8 cellular contexts compared by ENCODE assay signal in the genomic region with DNA sequence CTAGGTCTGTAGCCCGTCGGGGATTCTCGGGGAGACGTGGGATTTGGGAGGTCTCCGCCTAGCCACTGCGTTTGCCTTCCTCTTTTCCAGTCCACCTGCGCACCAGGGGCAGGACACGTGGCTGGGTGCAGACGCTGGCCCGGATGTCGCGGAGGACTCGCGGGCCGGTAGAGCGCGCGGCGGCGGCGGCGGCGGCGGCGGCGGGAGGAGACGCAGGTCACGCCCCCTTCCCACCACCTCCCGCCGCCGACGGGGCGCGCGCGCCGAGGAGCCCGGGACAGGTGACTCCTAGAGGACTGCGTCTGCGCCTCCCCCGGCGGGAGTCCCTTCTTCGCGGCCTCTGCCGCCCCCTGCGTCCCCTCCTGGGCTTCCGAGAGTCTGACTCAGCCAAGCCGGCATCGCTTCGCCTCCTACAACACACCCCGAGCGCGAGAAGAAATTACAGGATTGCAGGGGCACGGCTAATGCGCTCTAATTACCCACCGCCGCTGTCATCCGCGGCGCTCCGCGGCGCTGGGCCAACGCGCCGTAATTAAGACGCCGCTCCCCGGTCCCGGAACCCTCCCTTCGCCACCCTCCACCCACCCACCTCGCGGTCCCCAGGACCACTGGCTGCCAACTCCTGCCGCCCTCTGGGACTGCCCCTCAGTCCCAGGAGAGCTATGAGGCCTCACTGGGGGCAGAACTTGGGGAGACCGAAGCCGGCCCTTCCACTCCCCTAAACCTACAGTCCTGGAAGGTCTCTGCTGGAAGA.
DNase-seq lines count a peak whose midpoint lies in the region; ATAC-seq and TF ChIP-seq lines count a peak whose summit lies in the region.

No MANE protein-coding gene starts in this region.

- H3K9me3 ChIP-seq in DOHH2 (ENCODE audit: control insufficient read depth, insufficient read depth, low read length): no peaks in the 10 kb centered on the region

- no peaks in the 10 kb centered on the region for H4K20me1 ChIP-seq in DOHH2 (ENCODE audit: control insufficient read depth, insufficient read depth, low read depth, low read length)

- peaks cover 37% of the 10 kb centered on the region for H3K27me3 Mint-ChIP-seq in WTC11 (ENCODE audit: low read depth)

- H3K36me3 ChIP-seq in DOHH2 (ENCODE audit: control insufficient read depth, low read length): no peaks in the 10 kb centered on the region

- DNase-seq in HK-2 (ENCODE audit: unreplicated experiment) (peak; percentile 95), WTC11 (ENCODE audit: low spot score) (peak; percentile 78), left lobe of liver (ENCODE audit: low spot score) (no peak)
- DNase-seq in central memory CD4-positive, alpha-beta T cell: peak; percentile 44
- peak; percentile 49 to 55 for DNase-seq in stimulated activated CD4-positive, alpha-beta T cell treated with anti-CD3 and anti-CD28 coated beads, Interleukin-4, amount 100 ng/mL, for 48 hours (ENCODE audit: low read depth in 2 of 2)

- peaks cover 66% of the 10 kb centered on the region for H3K4me1 Mint-ChIP-seq in WTC11

- no peak overlapping the region for H3K27ac Mint-ChIP-seq in WTC11

- H3K27me3 ChIP-seq in DOHH2 (ENCODE audit: control insufficient read depth, low read length): peaks cover 28% of the 10 kb centered on the region

- CTCF ChIA-PET in WTC11 (lab: Charles Lee): interaction anchor here (0.5 to 8.2 kb wide), 16 partner anchors 8 to 243 kb away, joined by 3 to 58 read pairs (median 6); partner anchors contain the start of gene VEGFA

- peak overlapping the region; percentile 69 for H3K4me3 Mint-ChIP-seq in WTC11

- no peak for TF ChIP-seq CTCF in DOHH2 (IDR thresholded peaks at IDR 0.05; ENCODE audit: low read depth, low read length, poor library complexity, severe bottlenecking)
- no peak for TF ChIP-seq CTCF in WTC11 (IDR thresholded peaks at IDR 0.05)

- peaks cover 7% of the 10 kb centered on the region for H3K36me3 Mint-ChIP-seq in WTC11

- POLR2A ChIA-PET in WTC11 (lab: Charles Lee): interaction anchor here (0.6 to 1.5 kb wide), 7 partner anchors 60 to 358 kb away, joined by 3 to 4 read pairs (median 3); partner anchors contain the start of gene VEGFA

- no peaks in the 10 kb centered on the region for H3K9me2 ChIP-seq in DOHH2 (replicated peaks; ENCODE audit: control insufficient read depth, low read length)

- no peaks in the 10 kb centered on the region; the same call in 1 of the 2 replicates for H3K79me2 ChIP-seq in DOHH2 (ENCODE audit: control insufficient read depth, low read length)

- H3K4me1 ChIP-seq in DOHH2 (ENCODE audit: control insufficient read depth, low read length): peaks cover 46% of the 10 kb centered on the region

- H3K4me2 ChIP-seq in DOHH2 (ENCODE audit: low read length): peak overlapping the region; percentile 95

- peak overlapping the region; percentile 38 for H3K4me3 ChIP-seq in DOHH2 (ENCODE audit: low read length)

- H3K27ac ChIP-seq in DOHH2 (ENCODE audit: low read depth, low read length): no peak overlapping the region

- ATAC-seq in WTC11 (peak; percentile 12), left lobe of liver (peak; percentile 60), GM21723 (IDR thresholded peaks at IDR 0.05; ENCODE audit: unreplicated experiment) (no peak), HG02970 (IDR thresholded peaks at IDR 0.05; ENCODE audit: low FRiP score, unreplicated experiment) (no peak)

- peaks cover 4% of the 10 kb centered on the region; the same call in 1 of the 2 replicates for H3K9me3 Mint-ChIP-seq in WTC11

- no peaks in the 10 kb centered on the region for H3F3A ChIP-seq in DOHH2 (ENCODE audit: control insufficient read depth, insufficient read depth)

TF ChIP-seq in WTC11, 78 proteins besides CTCF, POLR2A, EP300 and RAD21 (continues in another document):
- no peak for TF ChIP-seq ZNF423 (CRISPR knock-in tag; IDR thresholded peaks at IDR 0.05)
- TF ChIP-seq USF2 (CRISPR knock-in tag; IDR thresholded peaks at IDR 0.05): peak; percentile 77
- TF ChIP-seq, protein P1, sequence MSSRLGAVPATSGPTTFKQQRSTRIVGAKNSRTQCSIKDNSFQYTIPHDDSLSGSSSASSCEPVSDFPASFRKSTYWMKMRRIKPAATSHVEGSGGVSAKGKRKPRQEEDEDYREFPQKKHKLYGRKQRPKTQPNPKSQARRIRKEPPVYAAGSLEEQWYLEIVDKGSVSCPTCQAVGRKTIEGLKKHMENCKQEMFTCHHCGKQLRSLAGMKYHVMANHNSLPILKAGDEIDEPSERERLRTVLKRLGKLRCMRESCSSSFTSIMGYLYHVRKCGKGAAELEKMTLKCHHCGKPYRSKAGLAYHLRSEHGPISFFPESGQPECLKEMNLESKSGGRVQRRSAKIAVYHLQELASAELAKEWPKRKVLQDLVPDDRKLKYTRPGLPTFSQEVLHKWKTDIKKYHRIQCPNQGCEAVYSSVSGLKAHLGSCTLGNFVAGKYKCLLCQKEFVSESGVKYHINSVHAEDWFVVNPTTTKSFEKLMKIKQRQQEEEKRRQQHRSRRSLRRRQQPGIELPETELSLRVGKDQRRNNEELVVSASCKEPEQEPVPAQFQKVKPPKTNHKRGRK (CRISPR knock-in tag; IDR thresholded peaks at IDR 0.05; ENCODE audit: borderline replicate concordance): no peak
- TF ChIP-seq OVOL2 (CRISPR knock-in tag; IDR thresholded peaks at IDR 0.05; ENCODE audit: borderline replicate concordance): no peak
- no peak for TF ChIP-seq MXD4 (CRISPR knock-in tag; IDR thresholded peaks at IDR 0.05; ENCODE audit: borderline replicate concordance)
- TF ChIP-seq IRF2 (CRISPR knock-in tag; IDR thresholded peaks at IDR 0.05; ENCODE audit: borderline replicate concordance, low read depth): peak; percentile 72; the same call in 1 of the 2 replicates
- TF ChIP-seq CBFB (CRISPR knock-in tag; IDR thresholded peaks at IDR 0.05; ENCODE audit: low read depth): no peak
- no peak for TF ChIP-seq ZNF396 (CRISPR knock-in tag; IDR thresholded peaks at IDR 0.05; ENCODE audit: borderline replicate concordance)
- no peak for TF ChIP-seq JAZF1 (CRISPR knock-in tag; IDR thresholded peaks at IDR 0.05)
- peak; percentile 73 for TF ChIP-seq NR2C2 (CRISPR knock-in tag; IDR thresholded peaks at IDR 0.05)
- TF ChIP-seq ZNF219 (CRISPR knock-in tag; IDR thresholded peaks at IDR 0.05; ENCODE audit: borderline replicate concordance): peak; percentile 88
- TF ChIP-seq, protein P2, sequence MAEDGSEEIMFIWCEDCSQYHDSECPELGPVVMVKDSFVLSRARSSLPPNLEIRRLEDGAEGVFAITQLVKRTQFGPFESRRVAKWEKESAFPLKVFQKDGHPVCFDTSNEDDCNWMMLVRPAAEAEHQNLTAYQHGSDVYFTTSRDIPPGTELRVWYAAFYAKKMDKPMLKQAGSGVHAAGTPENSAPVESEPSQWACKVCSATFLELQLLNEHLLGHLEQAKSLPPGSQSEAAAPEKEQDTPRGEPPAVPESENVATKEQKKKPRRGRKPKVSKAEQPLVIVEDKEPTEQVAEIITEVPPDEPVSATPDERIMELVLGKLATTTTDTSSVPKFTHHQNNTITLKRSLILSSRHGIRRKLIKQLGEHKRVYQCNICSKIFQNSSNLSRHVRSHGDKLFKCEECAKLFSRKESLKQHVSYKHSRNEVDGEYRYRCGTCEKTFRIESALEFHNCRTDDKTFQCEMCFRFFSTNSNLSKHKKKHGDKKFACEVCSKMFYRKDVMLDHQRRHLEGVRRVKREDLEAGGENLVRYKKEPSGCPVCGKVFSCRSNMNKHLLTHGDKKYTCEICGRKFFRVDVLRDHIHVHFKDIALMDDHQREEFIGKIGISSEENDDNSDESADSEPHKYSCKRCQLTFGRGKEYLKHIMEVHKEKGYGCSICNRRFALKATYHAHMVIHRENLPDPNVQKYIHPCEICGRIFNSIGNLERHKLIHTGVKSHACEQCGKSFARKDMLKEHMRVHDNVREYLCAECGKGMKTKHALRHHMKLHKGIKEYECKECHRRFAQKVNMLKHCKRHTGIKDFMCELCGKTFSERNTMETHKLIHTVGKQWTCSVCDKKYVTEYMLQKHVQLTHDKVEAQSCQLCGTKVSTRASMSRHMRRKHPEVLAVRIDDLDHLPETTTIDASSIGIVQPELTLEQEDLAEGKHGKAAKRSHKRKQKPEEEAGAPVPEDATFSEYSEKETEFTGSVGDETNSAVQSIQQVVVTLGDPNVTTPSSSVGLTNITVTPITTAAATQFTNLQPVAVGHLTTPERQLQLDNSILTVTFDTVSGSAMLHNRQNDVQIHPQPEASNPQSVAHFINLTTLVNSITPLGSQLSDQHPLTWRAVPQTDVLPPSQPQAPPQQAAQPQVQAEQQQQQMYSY (CRISPR knock-in tag; IDR thresholded peaks at IDR 0.05): peak; percentile 47
- TF ChIP-seq, protein P3, sequence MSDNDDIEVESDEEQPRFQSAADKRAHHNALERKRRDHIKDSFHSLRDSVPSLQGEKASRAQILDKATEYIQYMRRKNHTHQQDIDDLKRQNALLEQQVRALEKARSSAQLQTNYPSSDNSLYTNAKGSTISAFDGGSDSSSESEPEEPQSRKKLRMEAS (CRISPR knock-in tag; IDR thresholded peaks at IDR 0.05): peak; percentile 95
- TF ChIP-seq NR3C1 (CRISPR knock-in tag; conservative IDR thresholded peaks at IDR 0.05; ENCODE audit: low read depth): no peak
- no peak for TF ChIP-seq ERG (CRISPR knock-in tag; IDR thresholded peaks at IDR 0.05)

Comparison
In these comparisons a context has a peak if more than half of its experiments do, and no peak if none do; other contexts are left out.
1. ATAC-seq: peak in WTC11 (single experiment) and left lobe of liver (single experiment); none in GM21723 (single experiment) and HG02970 (single experiment).